ENCODE assay signal across 12 cellular contexts in the genomic region with DNA sequence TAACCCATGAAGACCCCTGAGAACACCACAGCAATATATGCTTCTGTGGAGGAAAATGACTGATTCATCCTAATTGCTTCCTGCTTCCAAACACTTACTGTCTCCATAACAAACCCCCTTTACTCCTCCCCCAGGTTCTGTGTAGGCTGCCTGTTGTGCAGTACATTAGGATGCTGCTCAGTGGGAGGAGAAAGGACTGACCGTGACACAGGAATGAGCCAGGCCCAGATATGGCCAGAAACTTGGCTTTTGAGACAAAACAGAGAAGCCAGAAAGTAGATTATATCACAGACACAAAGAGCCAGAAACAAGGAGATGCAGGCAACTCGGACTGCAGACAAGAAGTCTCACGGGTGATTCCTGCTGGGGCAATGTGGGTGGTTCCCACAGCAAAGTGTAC.
DNase-seq lines count a peak whose midpoint lies in the region; TF ChIP-seq lines count a peak whose summit lies in the region.
"Had no signal": no experiment of that assay in that cellular context is flagged by ENCODE, and none has a peak within 500 bp of the region (broad histone marks: within the 10 kb centered on the region; RNA-seq: fewer than 3 reads in every experiment).

No MANE protein-coding gene starts in this region.

- DNase-seq in BE2C (peak; percentile 65), astrocyte of the spinal cord (ENCODE audit: low read depth, low spot score) (peak; percentile 77), NOMO-1 treated with dmso at 0.1 percent for 144 hours (lab: John Stamatoyannopoulos, UW; ENCODE audit: unreplicated experiment) (no peak), dedifferentiated amniotic fluid mesenchymal stem cell (ENCODE audit: extremely low spot score) (no peak), Ammon's horn (ENCODE audit: low spot score) (no peak), GM10266 (ENCODE audit: extremely low spot score) (no peak)
- DNase-seq: activated T-cell treated with anti-CD3 and anti-CD28 coated beads, Interleukin-2, amount 50 U/mL, for 4 hours; CD4-positive, CD25-positive, alpha-beta regulatory T cell; mesendoderm; NCI-H2081 had no signal

- in situ Hi-C loops in astrocyte of the spinal cord (cut with HindIII; ENCODE audit: low sequenced_read_pairs) = no loop called here

- H3K9me3 ChIP-seq in BE2C (no peaks in the 10 kb centered on the region), HUES48 (ENCODE audit: control insufficient read depth, insufficient read depth, low read length) (no peaks in the 10 kb centered on the region), mesodermal cell (ENCODE audit: control insufficient read depth, low read length) (no peaks in the 10 kb centered on the region)

- H3K9ac ChIP-seq in HUES48 (ENCODE audit: low read depth, low read length) = no peak overlapping the region

- peak overlapping the region; percentile 38 for H3K27ac ChIP-seq in HUES48 (ENCODE audit: low read depth, low read length)
- peak overlapping the region; percentile 90 for H3K27ac ChIP-seq in mesodermal cell (ENCODE audit: low read depth, low read length, severe bottlenecking)

- H3K36me3 ChIP-seq in BE2C (no peaks in the 10 kb centered on the region), HUES48 (ENCODE audit: control insufficient read depth, insufficient read depth, low read length) (no peaks in the 10 kb centered on the region), mesodermal cell (ENCODE audit: control insufficient read depth, insufficient read depth, low read length) (no peaks in the 10 kb centered on the region)

- 64% methylated on average over 2 to 3 of the region's 3 CpGs for WGBS in mesodermal cell (ENCODE audit: insufficient coverage in 2 of 2), 2 experiments

- TF ChIP-seq CTCF in BE2C (IDR thresholded peaks at IDR 0.05; ENCODE audit: low read depth, low read length) (no peak), astrocyte of the spinal cord (IDR thresholded peaks at IDR 0.05; ENCODE audit: low read depth, low read length) (no peak), GM10266 (IDR thresholded peaks at IDR 0.05; ENCODE audit: control insufficient read depth, insufficient read depth, low read depth, missing control alignments) (no peak)

- H3K4me3 ChIP-seq in BE2C (ENCODE audit: low read depth, low read length) (no peak overlapping the region), HUES48 (ENCODE audit: low read depth, low read length) (no peak overlapping the region), astrocyte of the spinal cord (ENCODE audit: low read depth, low read length) (no peak overlapping the region), mesodermal cell (ENCODE audit: extremely low read depth, insufficient read depth, low read length, poor library complexity, severe bottlenecking) (no peak overlapping the region)

- no peaks in the 10 kb centered on the region for H3K27me3 ChIP-seq in BE2C
- H3K27me3 ChIP-seq in HUES48 (ENCODE audit: control insufficient read depth, insufficient read depth, low read length) = no peaks in the 10 kb centered on the region; the same call in 1 of the 2 replicates

- H3K4me1 ChIP-seq in BE2C = peaks cover 19% of the 10 kb centered on the region
- H3K4me1 ChIP-seq in HUES48 (ENCODE audit: control insufficient read depth, insufficient read depth, low read length) = peaks cover 34% of the 10 kb centered on the region
- peaks cover 54% of the 10 kb centered on the region for H3K4me1 ChIP-seq in mesodermal cell (ENCODE audit: control insufficient read depth, insufficient read depth, low read length, poor library complexity, severe bottlenecking)

Comparison
In these comparisons a context has a peak if more than half of its experiments do, and no peak if none do; other contexts are left out.
1. DNase-seq: peak in BE2C (single experiment) and astrocyte of the spinal cord (single experiment); none in NOMO-1 treated with dmso at 0.1 percent for 144 hours (single experiment), dedifferentiated amniotic fluid mesenchymal stem cell (single experiment), Ammon's horn (single experiment) and GM10266 (single experiment).